ENCODE assay signal across 1 cellular context in the genomic region with DNA sequence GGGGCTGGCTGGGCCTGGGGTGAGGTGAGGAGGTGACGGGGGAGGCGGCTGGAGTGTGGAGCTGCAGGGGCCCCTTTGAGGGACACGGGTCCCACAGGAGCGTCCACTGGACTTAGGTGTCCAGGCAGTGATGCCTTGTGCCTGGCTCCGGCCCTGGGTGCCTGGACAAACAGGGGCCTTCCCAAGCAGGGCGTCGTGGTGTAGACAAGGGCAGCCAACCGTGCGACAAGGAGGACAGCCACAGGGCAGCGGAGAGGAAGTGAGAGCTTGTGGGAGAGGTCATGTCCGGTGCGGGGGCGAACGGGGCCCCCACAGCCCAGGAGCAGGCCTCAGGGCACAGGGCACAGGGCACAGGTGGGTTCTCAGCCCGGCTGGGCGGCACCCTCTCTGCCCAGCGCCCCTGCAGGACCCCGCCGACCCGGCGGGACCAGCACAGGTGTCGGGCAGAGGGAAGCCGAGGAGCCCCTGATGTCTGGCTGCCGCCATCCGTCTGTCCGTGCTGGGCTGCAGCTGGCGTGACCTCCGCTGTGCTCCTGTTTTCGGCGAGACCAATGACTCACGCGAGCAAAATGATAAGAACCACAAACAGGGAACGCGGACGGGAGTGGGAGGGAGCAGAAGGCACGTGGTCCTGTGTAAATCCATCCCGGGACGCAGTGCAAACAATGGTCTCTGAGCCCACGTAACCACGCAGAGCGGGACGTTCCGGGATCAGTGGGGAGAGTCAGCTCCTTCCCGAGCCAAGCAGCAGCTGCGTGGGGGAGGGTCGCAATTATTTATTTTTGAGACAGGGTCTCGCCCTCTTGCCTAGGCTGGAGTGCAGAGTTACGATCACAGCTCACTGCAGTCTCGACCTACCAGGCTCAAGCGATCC.
A peak's percentile ranks its signal among the peaks of the same experiment; 100 is the strongest.
TF ChIP-seq lines count a peak whose summit lies in the region.

No MANE protein-coding gene starts in this region.

TF ChIP-seq in K562, 482 proteins besides CTCF, POLR2A, EP300 and RAD21 (continued from another document):
- TF ChIP-seq, protein P1, sequence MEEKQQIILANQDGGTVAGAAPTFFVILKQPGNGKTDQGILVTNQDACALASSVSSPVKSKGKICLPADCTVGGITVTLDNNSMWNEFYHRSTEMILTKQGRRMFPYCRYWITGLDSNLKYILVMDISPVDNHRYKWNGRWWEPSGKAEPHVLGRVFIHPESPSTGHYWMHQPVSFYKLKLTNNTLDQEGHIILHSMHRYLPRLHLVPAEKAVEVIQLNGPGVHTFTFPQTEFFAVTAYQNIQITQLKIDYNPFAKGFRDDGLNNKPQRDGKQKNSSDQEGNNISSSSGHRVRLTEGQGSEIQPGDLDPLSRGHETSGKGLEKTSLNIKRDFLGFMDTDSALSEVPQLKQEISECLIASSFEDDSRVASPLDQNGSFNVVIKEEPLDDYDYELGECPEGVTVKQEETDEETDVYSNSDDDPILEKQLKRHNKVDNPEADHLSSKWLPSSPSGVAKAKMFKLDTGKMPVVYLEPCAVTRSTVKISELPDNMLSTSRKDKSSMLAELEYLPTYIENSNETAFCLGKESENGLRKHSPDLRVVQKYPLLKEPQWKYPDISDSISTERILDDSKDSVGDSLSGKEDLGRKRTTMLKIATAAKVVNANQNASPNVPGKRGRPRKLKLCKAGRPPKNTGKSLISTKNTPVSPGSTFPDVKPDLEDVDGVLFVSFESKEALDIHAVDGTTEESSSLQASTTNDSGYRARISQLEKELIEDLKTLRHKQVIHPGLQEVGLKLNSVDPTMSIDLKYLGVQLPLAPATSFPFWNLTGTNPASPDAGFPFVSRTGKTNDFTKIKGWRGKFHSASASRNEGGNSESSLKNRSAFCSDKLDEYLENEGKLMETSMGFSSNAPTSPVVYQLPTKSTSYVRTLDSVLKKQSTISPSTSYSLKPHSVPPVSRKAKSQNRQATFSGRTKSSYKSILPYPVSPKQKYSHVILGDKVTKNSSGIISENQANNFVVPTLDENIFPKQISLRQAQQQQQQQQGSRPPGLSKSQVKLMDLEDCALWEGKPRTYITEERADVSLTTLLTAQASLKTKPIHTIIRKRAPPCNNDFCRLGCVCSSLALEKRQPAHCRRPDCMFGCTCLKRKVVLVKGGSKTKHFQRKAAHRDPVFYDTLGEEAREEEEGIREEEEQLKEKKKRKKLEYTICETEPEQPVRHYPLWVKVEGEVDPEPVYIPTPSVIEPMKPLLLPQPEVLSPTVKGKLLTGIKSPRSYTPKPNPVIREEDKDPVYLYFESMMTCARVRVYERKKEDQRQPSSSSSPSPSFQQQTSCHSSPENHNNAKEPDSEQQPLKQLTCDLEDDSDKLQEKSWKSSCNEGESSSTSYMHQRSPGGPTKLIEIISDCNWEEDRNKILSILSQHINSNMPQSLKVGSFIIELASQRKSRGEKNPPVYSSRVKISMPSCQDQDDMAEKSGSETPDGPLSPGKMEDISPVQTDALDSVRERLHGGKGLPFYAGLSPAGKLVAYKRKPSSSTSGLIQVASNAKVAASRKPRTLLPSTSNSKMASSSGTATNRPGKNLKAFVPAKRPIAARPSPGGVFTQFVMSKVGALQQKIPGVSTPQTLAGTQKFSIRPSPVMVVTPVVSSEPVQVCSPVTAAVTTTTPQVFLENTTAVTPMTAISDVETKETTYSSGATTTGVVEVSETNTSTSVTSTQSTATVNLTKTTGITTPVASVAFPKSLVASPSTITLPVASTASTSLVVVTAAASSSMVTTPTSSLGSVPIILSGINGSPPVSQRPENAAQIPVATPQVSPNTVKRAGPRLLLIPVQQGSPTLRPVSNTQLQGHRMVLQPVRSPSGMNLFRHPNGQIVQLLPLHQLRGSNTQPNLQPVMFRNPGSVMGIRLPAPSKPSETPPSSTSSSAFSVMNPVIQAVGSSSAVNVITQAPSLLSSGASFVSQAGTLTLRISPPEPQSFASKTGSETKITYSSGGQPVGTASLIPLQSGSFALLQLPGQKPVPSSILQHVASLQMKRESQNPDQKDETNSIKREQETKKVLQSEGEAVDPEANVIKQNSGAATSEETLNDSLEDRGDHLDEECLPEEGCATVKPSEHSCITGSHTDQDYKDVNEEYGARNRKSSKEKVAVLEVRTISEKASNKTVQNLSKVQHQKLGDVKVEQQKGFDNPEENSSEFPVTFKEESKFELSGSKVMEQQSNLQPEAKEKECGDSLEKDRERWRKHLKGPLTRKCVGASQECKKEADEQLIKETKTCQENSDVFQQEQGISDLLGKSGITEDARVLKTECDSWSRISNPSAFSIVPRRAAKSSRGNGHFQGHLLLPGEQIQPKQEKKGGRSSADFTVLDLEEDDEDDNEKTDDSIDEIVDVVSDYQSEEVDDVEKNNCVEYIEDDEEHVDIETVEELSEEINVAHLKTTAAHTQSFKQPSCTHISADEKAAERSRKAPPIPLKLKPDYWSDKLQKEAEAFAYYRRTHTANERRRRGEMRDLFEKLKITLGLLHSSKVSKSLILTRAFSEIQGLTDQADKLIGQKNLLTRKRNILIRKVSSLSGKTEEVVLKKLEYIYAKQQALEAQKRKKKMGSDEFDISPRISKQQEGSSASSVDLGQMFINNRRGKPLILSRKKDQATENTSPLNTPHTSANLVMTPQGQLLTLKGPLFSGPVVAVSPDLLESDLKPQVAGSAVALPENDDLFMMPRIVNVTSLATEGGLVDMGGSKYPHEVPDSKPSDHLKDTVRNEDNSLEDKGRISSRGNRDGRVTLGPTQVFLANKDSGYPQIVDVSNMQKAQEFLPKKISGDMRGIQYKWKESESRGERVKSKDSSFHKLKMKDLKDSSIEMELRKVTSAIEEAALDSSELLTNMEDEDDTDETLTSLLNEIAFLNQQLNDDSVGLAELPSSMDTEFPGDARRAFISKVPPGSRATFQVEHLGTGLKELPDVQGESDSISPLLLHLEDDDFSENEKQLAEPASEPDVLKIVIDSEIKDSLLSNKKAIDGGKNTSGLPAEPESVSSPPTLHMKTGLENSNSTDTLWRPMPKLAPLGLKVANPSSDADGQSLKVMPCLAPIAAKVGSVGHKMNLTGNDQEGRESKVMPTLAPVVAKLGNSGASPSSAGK (IDR thresholded peaks at IDR 0.05): peak; percentile 52
- TF ChIP-seq, protein P2, sequence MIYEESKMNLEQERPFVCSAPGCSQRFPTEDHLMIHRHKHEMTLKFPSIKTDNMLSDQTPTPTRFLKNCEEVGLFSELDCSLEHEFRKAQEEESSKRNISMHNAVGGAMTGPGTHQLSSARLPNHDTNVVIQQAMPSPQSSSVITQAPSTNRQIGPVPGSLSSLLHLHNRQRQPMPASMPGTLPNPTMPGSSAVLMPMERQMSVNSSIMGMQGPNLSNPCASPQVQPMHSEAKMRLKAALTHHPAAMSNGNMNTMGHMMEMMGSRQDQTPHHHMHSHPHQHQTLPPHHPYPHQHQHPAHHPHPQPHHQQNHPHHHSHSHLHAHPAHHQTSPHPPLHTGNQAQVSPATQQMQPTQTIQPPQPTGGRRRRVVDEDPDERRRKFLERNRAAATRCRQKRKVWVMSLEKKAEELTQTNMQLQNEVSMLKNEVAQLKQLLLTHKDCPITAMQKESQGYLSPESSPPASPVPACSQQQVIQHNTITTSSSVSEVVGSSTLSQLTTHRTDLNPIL (CRISPR knock-in tag; IDR thresholded peaks at IDR 0.05): no peak
- TF ChIP-seq SETDB1 (IDR thresholded peaks at IDR 0.05; ENCODE audit: low read length) (no peak), ZNF444 (CRISPR knock-in tag; IDR thresholded peaks at IDR 0.05) (no peak), MYC (IDR thresholded peaks at IDR 0.05; ENCODE audit: low read depth, low read length) (0 out of 2 replicates have a peak, but pooled peaks have one; percentile 18), MYC (CRISPR knock-in tag; IDR thresholded peaks at IDR 0.05; ENCODE audit: borderline replicate concordance, low read depth) (no peak), FOXP1 (CRISPR knock-in tag; IDR thresholded peaks at IDR 0.05) (no peak), ZZZ3 (IDR thresholded peaks at IDR 0.05) (no peak), ZNF431 (CRISPR knock-in tag; IDR thresholded peaks at IDR 0.05) (no peak), BHLHE40 (IDR thresholded peaks at IDR 0.05; ENCODE audit: low read length) (peak; percentile 89), SMARCA5 (IDR thresholded peaks at IDR 0.05) (no peak), ZNF785 (CRISPR knock-in tag; IDR thresholded peaks at IDR 0.05) (no peak), ZKSCAN1 (IDR thresholded peaks at IDR 0.05; ENCODE audit: low read depth, low read length) (no peak), MEIS2 (IDR thresholded peaks at IDR 0.05; ENCODE audit: partially characterized antibody) (no peak)
- TF ChIP-seq, protein P3, sequence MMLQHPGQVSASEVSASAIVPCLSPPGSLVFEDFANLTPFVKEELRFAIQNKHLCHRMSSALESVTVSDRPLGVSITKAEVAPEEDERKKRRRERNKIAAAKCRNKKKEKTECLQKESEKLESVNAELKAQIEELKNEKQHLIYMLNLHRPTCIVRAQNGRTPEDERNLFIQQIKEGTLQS (IDR thresholded peaks at IDR 0.05): 0 out of 2 replicates have a peak, but pooled peaks have one; percentile 32
- TF ChIP-seq, protein P3 (CRISPR knock-in tag; conservative IDR thresholded peaks at IDR 0.05): no peak
- TF ChIP-seq, protein P4, sequence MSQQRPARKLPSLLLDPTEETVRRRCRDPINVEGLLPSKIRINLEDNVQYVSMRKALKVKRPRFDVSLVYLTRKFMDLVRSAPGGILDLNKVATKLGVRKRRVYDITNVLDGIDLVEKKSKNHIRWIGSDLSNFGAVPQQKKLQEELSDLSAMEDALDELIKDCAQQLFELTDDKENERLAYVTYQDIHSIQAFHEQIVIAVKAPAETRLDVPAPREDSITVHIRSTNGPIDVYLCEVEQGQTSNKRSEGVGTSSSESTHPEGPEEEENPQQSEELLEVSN (IDR thresholded peaks at IDR 0.05; ENCODE audit: borderline replicate concordance in 1 of 2, extremely low read depth in 1 of 2, insufficient read depth in 1 of 2, insufficient read length in 1 of 2, low read depth in 1 of 2, low read length in 1 of 2, poor library complexity in 1 of 2, severe bottlenecking in 1 of 2): peak in 1 of 2 experiments; percentile 66
- TF ChIP-seq, protein P5, sequence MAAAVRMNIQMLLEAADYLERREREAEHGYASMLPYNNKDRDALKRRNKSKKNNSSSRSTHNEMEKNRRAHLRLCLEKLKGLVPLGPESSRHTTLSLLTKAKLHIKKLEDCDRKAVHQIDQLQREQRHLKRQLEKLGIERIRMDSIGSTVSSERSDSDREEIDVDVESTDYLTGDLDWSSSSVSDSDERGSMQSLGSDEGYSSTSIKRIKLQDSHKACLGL (CRISPR knock-in tag; IDR thresholded peaks at IDR 0.05; ENCODE audit: borderline replicate concordance, poor library complexity, severe bottlenecking): no peak
